In genomic region chr10:42934842-42935241, GRCh38 we compare ENCODE assay signal across 14 cellular contexts.
"Had no signal": no experiment of that assay in that cellular context is flagged by ENCODE, and none has a peak within 500 bp of the region (broad histone marks: within the 10 kb centered on the region; RNA-seq: fewer than 3 reads in every experiment).

No MANE protein-coding gene starts in this region.

- H3K9me3 ChIP-seq: suprapubic skin, transverse colon had no signal

- H3K36me3 ChIP-seq: cardiac muscle cell, suprapubic skin, transverse colon had no signal

- H3K4me3 Mint-ChIP-seq: activated CD4-positive, alpha-beta T cell treated with anti-CD3 and anti-CD28 coated beads, Interleukin-2, amount 10 ng/mL, durations not matched to agents 7 days and 5 days; activated T-cell treated with anti-CD3 and anti-CD28 coated beads, Interleukin-2, amount 50 U/mL, for 4 hours; nephron progenitor cell had no signal

- H3K4me3 ChIP-seq: cardiac muscle cell, suprapubic skin, transverse colon had no signal

- H3K27ac Mint-ChIP-seq: activated CD4-positive, alpha-beta T cell treated with anti-CD3 and anti-CD28 coated beads, Interleukin-2, amount 10 ng/mL, durations not matched to agents 7 days and 5 days; nephron progenitor cell; stimulated activated naive CD8-positive, alpha-beta T cell treated with anti-CD3 and anti-CD28 coated beads, Interleukin-15, Interleukin-2, amounts not matched to agents 100 ng/mL and 50 ng/mL, for 24 hours had no signal

- H3K27ac ChIP-seq: cardiac muscle cell, suprapubic skin, transverse colon had no signal

- DNase-seq: activated CD4-positive, alpha-beta T cell treated with anti-CD3 and anti-CD28 coated beads, Interleukin-2, amount 10 ng/mL, durations not matched to agents 7 days and 5 days; activated CD8-positive, alpha-beta memory T cell treated with anti-CD3 and anti-CD28 coated beads, Interleukin-2, amount 50 U/mL, for 4 hours; activated effector memory CD4-positive, alpha-beta T cell treated with Interleukin-2 at 50 U/mL for 16 hours; activated naive CD4-positive, alpha-beta T cell treated with anti-CD3 and anti-CD28 coated beads, Interleukin-2, amount 50 U/mL, for 16 hours; activated T-cell treated with anti-CD3 and anti-CD28 coated beads, Interleukin-2, amount 50 U/mL, for 4 hours; effector memory CD8-positive, alpha-beta T cell; mesenchymal stem cell; nephron progenitor cell; retina; T1000; transverse colon had no signal

- H3K9me3 Mint-ChIP-seq: activated CD4-positive, alpha-beta T cell treated with anti-CD3 and anti-CD28 coated beads, Interleukin-2, amount 10 ng/mL, durations not matched to agents 7 days and 5 days; activated T-cell treated with anti-CD3 and anti-CD28 coated beads, Interleukin-2, amount 50 U/mL, for 4 hours; effector memory CD8-positive, alpha-beta T cell; nephron progenitor cell; stimulated activated naive CD8-positive, alpha-beta T cell treated with anti-CD3 and anti-CD28 coated beads, Interleukin-15, Interleukin-2, amounts not matched to agents 100 ng/mL and 50 ng/mL, for 24 hours had no signal
